8 cellular contexts compared by ENCODE assay signal in the genomic region with DNA sequence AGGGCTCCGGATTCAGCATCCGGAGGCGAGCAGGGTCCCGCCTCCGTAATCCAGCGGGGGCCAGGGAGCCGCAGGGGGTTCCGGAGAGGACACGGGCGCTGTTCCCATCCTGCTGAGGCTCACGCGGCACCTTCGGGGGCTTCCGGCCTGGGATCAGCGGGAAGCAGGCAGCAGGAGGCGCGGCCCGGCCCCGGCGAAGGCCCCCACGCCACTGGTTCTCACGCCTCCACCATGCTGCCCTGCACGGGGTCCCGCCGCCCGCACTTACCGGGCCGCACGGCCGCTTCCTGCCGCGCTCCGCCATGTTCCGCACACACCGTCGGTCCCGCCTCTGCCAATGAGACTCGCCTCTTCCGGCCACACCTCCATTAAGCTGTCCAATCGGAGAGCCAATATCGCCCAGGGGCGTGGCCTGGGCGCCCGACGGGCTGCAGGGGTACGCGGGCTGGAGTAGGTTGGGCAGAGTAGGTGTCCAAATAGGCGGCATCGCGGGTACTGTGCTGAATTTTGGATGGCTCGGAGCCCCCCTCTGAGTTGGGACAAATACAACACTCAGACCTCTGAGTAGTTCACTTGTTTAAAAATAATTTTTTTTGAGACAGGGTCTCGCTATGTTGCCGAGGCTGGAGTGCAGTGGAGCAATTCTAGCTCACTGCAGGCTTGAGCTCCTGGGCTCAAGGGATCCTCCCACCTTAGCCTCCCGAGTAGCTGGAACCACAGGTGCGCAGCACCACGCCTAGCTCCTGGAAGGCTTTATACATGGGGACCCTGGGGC. TPM values are rescaled to one million over a fixed set of nuclear protein-coding genes. Genes with fewer than 3 reads are reported as not detected.
A peak's percentile ranks its signal among the peaks of the same experiment; 100 is the strongest.
DNase-seq lines count a peak whose midpoint lies in the region; TF ChIP-seq lines count a peak whose summit lies in the region.

A gene with protein sequence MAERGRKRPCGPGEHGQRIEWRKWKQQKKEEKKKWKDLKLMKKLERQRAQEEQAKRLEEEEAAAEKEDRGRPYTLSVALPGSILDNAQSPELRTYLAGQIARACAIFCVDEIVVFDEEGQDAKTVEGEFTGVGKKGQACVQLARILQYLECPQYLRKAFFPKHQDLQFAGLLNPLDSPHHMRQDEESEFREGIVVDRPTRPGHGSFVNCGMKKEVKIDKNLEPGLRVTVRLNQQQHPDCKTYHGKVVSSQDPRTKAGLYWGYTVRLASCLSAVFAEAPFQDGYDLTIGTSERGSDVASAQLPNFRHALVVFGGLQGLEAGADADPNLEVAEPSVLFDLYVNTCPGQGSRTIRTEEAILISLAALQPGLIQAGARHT (minus strand): TSS at position 318 of the 775 bp plus-strand sequence. CDS start 14 bp downstream, at position 304.

- peaks cover 5% of the 10 kb centered on the region for H3K27me3 Mint-ChIP-seq in neural progenitor cell (ENCODE audit: insufficient read depth, low read depth)

- H3K27ac ChIP-seq in MM.1S (ENCODE audit: low read length) (peak within 1 kb of the TSS; percentile 20; the same call in 1 of the 2 replicates), neural progenitor cell (no peak within 1 kb of the TSS)

- H3K36me3 ChIP-seq in ES-I3 (ENCODE audit: insufficient read depth, low read length) (peaks cover 12% of the 10 kb centered on the region; the same call in 1 of the 2 replicates), HAP-1 (replicated peaks) (peaks cover 34% of the 10 kb centered on the region), MM.1S (replicated peaks; ENCODE audit: insufficient read depth, low read length) (no peaks in the 10 kb centered on the region; the same call in 1 of the 2 replicates), neural progenitor cell (no peaks in the 10 kb centered on the region)

- peaks cover 11% of the 10 kb centered on the region for H3K36me3 Mint-ChIP-seq in neural progenitor cell

- no peaks in the 10 kb centered on the region for H4K20me1 ChIP-seq in MM.1S (ENCODE audit: insufficient read depth, low read length)
- H4K20me1 ChIP-seq in neural progenitor cell (ENCODE audit: low read depth), result peaks cover 2% of the 10 kb centered on the region

- TF ChIP-seq CTCF in MM.1S (IDR thresholded peaks at IDR 0.05; ENCODE audit: low read length), result no peak
- TF ChIP-seq CTCF in foreskin fibroblast (IDR thresholded peaks at IDR 0.05; ENCODE audit: low read depth, low read length), result no peak
- TF ChIP-seq CTCF in neural progenitor cell (IDR thresholded peaks at IDR 0.05), result no peak

- DNase-seq in HAP-1 (ENCODE audit: low spot score in 2 of 2) (peak; percentile 91 to 97), MM.1S (peak; percentile 94), SIG-M5 treated with dmso at 0.1 percent for 504 hours (lab: John Stamatoyannopoulos, UW; ENCODE audit: unreplicated experiment) (peak; percentile 94), foreskin fibroblast (peak; percentile 89 to 96), neural progenitor cell (ENCODE audit: low spot score) (peak; percentile 97), stromal cell of bone marrow (ENCODE audit: low read depth) (peak; percentile 85)
- peak; percentile 89 for DNase-seq in activated gamma-delta T cell treated with anti-CD3 and anti-CD28 coated beads, Interleukin-2, amount 50 U/mL, for 16 hours (ENCODE audit: low read depth)

- H2AFZ ChIP-seq in MM.1S (ENCODE audit: low read length) (peak within 1 kb of the TSS; percentile 85), neural progenitor cell (replicated peaks) (peak within 1 kb of the TSS; percentile 89)

- peaks cover 24% of the 10 kb centered on the region for H3K79me2 ChIP-seq in MM.1S (ENCODE audit: low read length)
- H3K79me2 ChIP-seq in neural progenitor cell (ENCODE audit: low read depth), result peaks cover 19% of the 10 kb centered on the region

- in situ Hi-C loops in HAP-1 (cut with MboI; ENCODE audit: low sequenced_read_pairs), result no loop called here

- H3K4me1 ChIP-seq in ES-I3 (ENCODE audit: insufficient read depth, low read length) (no peaks in the 10 kb centered on the region), HAP-1 (peaks cover 4% of the 10 kb centered on the region; the same call in 1 of the 2 replicates), MM.1S (ENCODE audit: low read length) (0 out of 2 replicates have a peak, but pooled peaks cover 4% of the 10 kb centered on the region), neural progenitor cell (peaks cover 6% of the 10 kb centered on the region)

- H3K27ac Mint-ChIP-seq in neural progenitor cell, result peak within 1 kb of the TSS; percentile 60

- H3K9me2 ChIP-seq in MM.1S (replicated peaks; ENCODE audit: insufficient read depth, low read length), result no peaks in the 10 kb centered on the region

- peaks cover 14% of the 10 kb centered on the region for H3K4me1 Mint-ChIP-seq in neural progenitor cell

- H3K4me3 ChIP-seq in HAP-1, result peak within 1 kb of the TSS; percentile 95
- peak within 1 kb of the TSS; percentile 92 for H3K4me3 ChIP-seq in MM.1S (ENCODE audit: low read length)
- H3K4me3 ChIP-seq in foreskin fibroblast (ENCODE audit: low read depth in 1 of 2, low read length in 2 of 2), result peak within 1 kb of the TSS; percentile 86 to 94
- peak within 1 kb of the TSS; percentile 96 for H3K4me3 ChIP-seq in neural progenitor cell

- H3K9ac ChIP-seq in ES-I3 (ENCODE audit: low read depth, low read length) (peak within 1 kb of the TSS; percentile 82), MM.1S (ENCODE audit: low read length) (peak within 1 kb of the TSS; percentile 89), neural progenitor cell (peak within 1 kb of the TSS; percentile 76)

- H3K4me3 Mint-ChIP-seq in neural progenitor cell, result peak within 1 kb of the TSS; percentile 96

- peaks cover 6% of the 10 kb centered on the region; the same call in 1 of the 2 replicates for H3F3A ChIP-seq in MM.1S (ENCODE audit: insufficient read depth, low read length)
- H3F3A ChIP-seq in neural progenitor cell (ENCODE audit: low read depth), result peaks cover 6% of the 10 kb centered on the region

- no peaks in the 10 kb centered on the region for H3K9me3 Mint-ChIP-seq in neural progenitor cell

- H3K4me2 ChIP-seq in MM.1S (ENCODE audit: low read depth, low read length) (peak within 1 kb of the TSS; percentile 96), neural progenitor cell (peak within 1 kb of the TSS; percentile 97)

- H3K9me3 ChIP-seq in ES-I3 (ENCODE audit: control insufficient read depth, insufficient read depth, low read length) (no peaks in the 10 kb centered on the region), HAP-1 (no peaks in the 10 kb centered on the region), MM.1S (replicated peaks; ENCODE audit: insufficient read depth, low read length) (no peaks in the 10 kb centered on the region), neural progenitor cell (ENCODE audit: low read depth) (no peaks in the 10 kb centered on the region)

- H3K27me3 ChIP-seq in HAP-1 (ENCODE audit: low read depth), result no peaks in the 10 kb centered on the region
- H3K27me3 ChIP-seq in MM.1S (replicated peaks; ENCODE audit: insufficient read depth, low read length), result no peaks in the 10 kb centered on the region
- H3K27me3 ChIP-seq in neural progenitor cell, result no peaks in the 10 kb centered on the region

RNA-seq across cellular contexts. Expression of the gene that starts here (rescaled TPM):
- 17.2 and 50.1 TPM in 2 replicates for total RNA-seq in neural progenitor cell (ENCODE audit: low replicate concordance)
